Comparison of ENCODE assay signal across 8 cellular contexts in genomic region chr1:109239580-109240068, GRCh38. TPM values are rescaled to one million over a fixed set of nuclear protein-coding genes. Genes with fewer than 3 reads are reported as not detected.
DNase-seq lines count a peak whose midpoint lies in the region; ATAC-seq, FAIRE-seq and TF ChIP-seq lines count a peak whose summit lies in the region.

No MANE protein-coding gene starts in this region.

- peaks cover 25% of the 10 kb centered on the region for H4K20me1 ChIP-seq in astrocyte (ENCODE audit: insufficient read depth, low read length)

- no peak overlapping the region for H3K4me2 ChIP-seq in astrocyte (ENCODE audit: low read length)

- H3K4me1 Mint-ChIP-seq in astrocyte (ENCODE audit: low read depth, unreplicated experiment), result peaks cover 21% of the 10 kb centered on the region

- TF ChIP-seq CTCF in astrocyte (IDR thresholded peaks at IDR 0.05; ENCODE audit: insufficient read depth, low read depth, low read length) (peak; percentile 40), vagina (IDR thresholded peaks at IDR 0.05) (no peak)

- no peak overlapping the region for H3K9ac ChIP-seq in astrocyte (ENCODE audit: low read length)

- peak; percentile 58 for DNase-seq in EH (ENCODE audit: low read depth)
- DNase-seq in NCI-H345 treated with DMSO at 0.1 percent for 48 hours (lab: John Stamatoyannopoulos, UW; ENCODE audit: unreplicated experiment), result peak; percentile 37
- no peak for DNase-seq in astrocyte (ENCODE audit: low read depth)
- DNase-seq in vagina (ENCODE audit: extremely low spot score in 2 of 2), result no peak
- DNase-seq in A172 (ENCODE audit: low spot score), result no peak

- no peaks in the 10 kb centered on the region for H3K79me2 ChIP-seq in astrocyte (ENCODE audit: insufficient read depth, low read length)

- H3K27me3 Mint-ChIP-seq in astrocyte (ENCODE audit: low read depth, unreplicated experiment), result no peaks in the 10 kb centered on the region

- H3K4me3 Mint-ChIP-seq in astrocyte (ENCODE audit: unreplicated experiment), result no peak overlapping the region

- FAIRE-seq in astrocyte (lab: Jason Lieb, UNC), result no peak

- TF ChIP-seq POLR2A in vagina (IDR thresholded peaks at IDR 0.05), result no peak

- peaks cover 24% of the 10 kb centered on the region for H3K36me3 Mint-ChIP-seq in astrocyte (ENCODE audit: low read depth, unreplicated experiment)

- H3K9me3 ChIP-seq in astrocyte (ENCODE audit: insufficient read depth, low read depth, low read length) (no peaks in the 10 kb centered on the region), vagina (no peaks in the 10 kb centered on the region)

- H2AFZ ChIP-seq in astrocyte (ENCODE audit: low read depth, low read length), result no peak overlapping the region

- H3K27me3 ChIP-seq in astrocyte (ENCODE audit: insufficient read depth, low read length) (no peaks in the 10 kb centered on the region), layer of hippocampus (ENCODE audit: control insufficient read depth, insufficient read depth, low read length) (no peaks in the 10 kb centered on the region), vagina (no peaks in the 10 kb centered on the region)

- H3K27ac Mint-ChIP-seq in astrocyte (ENCODE audit: unreplicated experiment), result no peak overlapping the region

- intact Hi-C loops in vagina (cut with DNase I), result no loop called here

- H3K4me3 ChIP-seq in astrocyte (ENCODE audit: insufficient read depth, low read depth, low read length) (no peak overlapping the region), vagina (no peak overlapping the region)

- H3K36me3 ChIP-seq in astrocyte (ENCODE audit: insufficient read depth, low read length), result peaks cover 42% of the 10 kb centered on the region
- peaks cover 0 to 43% of the 10 kb centered on the region in 2 donors for H3K36me3 ChIP-seq in vagina

- H3K9me3 Mint-ChIP-seq in astrocyte (ENCODE audit: unreplicated experiment), result no peaks in the 10 kb centered on the region

- ATAC-seq in GM21786 (IDR thresholded peaks at IDR 0.05; ENCODE audit: unreplicated experiment) (peak; percentile 74), HG03457 (IDR thresholded peaks at IDR 0.05; ENCODE audit: unreplicated experiment) (no peak)

- H3K4me1 ChIP-seq in astrocyte (ENCODE audit: insufficient read depth, low read length) (peaks cover 19% of the 10 kb centered on the region), vagina (peaks cover 37% of the 10 kb centered on the region)

- H3K27ac ChIP-seq in astrocyte (ENCODE audit: low read depth, low read length), result peak overlapping the region; percentile 41
- H3K27ac ChIP-seq in layer of hippocampus (ENCODE audit: low read depth, low read length), result peak overlapping the region; percentile 23
- peak overlapping the region; percentile 61 for H3K27ac ChIP-seq in vagina

RNA-seq across cellular contexts. Expression of gene CELSR2, which starts 9.7 kb away (rescaled TPM):
- total RNA-seq in astrocyte (8.5 and 10.0 TPM in 2 replicates), vagina (38.5 TPM)
- total RNA-seq in A172 (2014; rRNA removed; shearing (Covaris generic)), result 10.3 and 14.9 TPM in 2 replicates

RNA-seq across cellular contexts. Expression of gene SARS1, which starts 25.9 kb away (rescaled TPM):
- 350 and 355 TPM in 2 replicates for total RNA-seq in astrocyte
- total RNA-seq in vagina, result 135 TPM
- 224 and 232 TPM in 2 replicates for total RNA-seq in A172 (2014; rRNA removed; shearing (Covaris generic))

RNA-seq across cellular contexts. Expression of gene PSRC1, which starts 43.3 kb away (rescaled TPM):
- total RNA-seq in astrocyte (4.5 and 7.7 TPM in 2 replicates), vagina (5.4 TPM)
- 32.7 and 42.3 TPM in 2 replicates for total RNA-seq in A172 (2014; rRNA removed; shearing (Covaris generic))

Comparison
In these comparisons a context has a peak if more than half of its experiments do, and no peak if none do; other contexts are left out.
1. DNase-seq: peak in EH (single experiment) and NCI-H345 treated with DMSO at 0.1 percent for 48 hours (single experiment); none in astrocyte (single experiment), vagina (0 of 2) and A172 (single experiment).
2. Peak in every context shown above with its lines, with median percentiles within 50 percentile points of each other: H3K27ac ChIP-seq.